In genomic region chr20:6665621-6666345, GRCh38 we compare ENCODE assay signal across 17 cellular contexts.
A peak's percentile ranks its signal among the peaks of the same experiment; 100 is the strongest.
DNase-seq lines count a peak whose midpoint lies in the region; ATAC-seq and TF ChIP-seq lines count a peak whose summit lies in the region.
"Had no signal": no experiment of that assay in that cellular context is flagged by ENCODE, and none has a peak within 500 bp of the region (broad histone marks: within the 10 kb centered on the region; RNA-seq: fewer than 3 reads in every experiment).

No MANE protein-coding gene starts in this region.

- peak overlapping the region; percentile 55 for H2AFZ ChIP-seq in parathyroid adenoma

- H3K4me2 ChIP-seq in parathyroid adenoma (ENCODE audit: low read length), result no peak overlapping the region

- TF ChIP-seq CTCF in parathyroid adenoma (IDR thresholded peaks at IDR 0.05) (no peak), gastroesophageal sphincter (IDR thresholded peaks at IDR 0.05) (no peak)

- H3K36me3 ChIP-seq in parathyroid adenoma (ENCODE audit: control insufficient read depth, insufficient read depth, low read length), result no peaks in the 10 kb centered on the region
- H3K36me3 ChIP-seq in gastroesophageal sphincter, result no peaks in the 10 kb centered on the region
- H3K36me3 ChIP-seq: HAP-1 had no signal

- H3K27me3 ChIP-seq in parathyroid adenoma (ENCODE audit: control insufficient read depth, insufficient read depth, low read length), result no peaks in the 10 kb centered on the region
- H3K27me3 ChIP-seq in gastroesophageal sphincter, result no peaks in the 10 kb centered on the region

- no peaks in the 10 kb centered on the region for H3K4me1 ChIP-seq in parathyroid adenoma
- no peaks in the 10 kb centered on the region for H3K4me1 ChIP-seq in gastroesophageal sphincter
- H3K4me1 ChIP-seq: HAP-1 had no signal

- H3K79me2 ChIP-seq in parathyroid adenoma, result no peaks in the 10 kb centered on the region

- no peak for TF ChIP-seq POLR2A in gastroesophageal sphincter (IDR thresholded peaks at IDR 0.05)

- peak; percentile 25 for DNase-seq in DMS79 (lab: John Stamatoyannopoulos, UW)
- peak; percentile 61 for DNase-seq in M059J (ENCODE audit: low read depth)
- peak; percentile 2 for DNase-seq in fibroblast of gingiva (ENCODE audit: low read depth)
- DNase-seq in GM03348 (ENCODE audit: low spot score), result no peak
- DNase-seq: activated CD4-positive, alpha-beta T cell treated with anti-CD3 and anti-CD28 coated beads for 36 hours; activated naive CD4-positive, alpha-beta T cell treated with anti-CD3 and anti-CD28 coated beads, Interleukin-2, amount 10 ng/mL, durations not matched to agents 7 days and 5 days; dermis blood vessel endothelial cell; left ventricle myocardium superior; MM.1S; naive thymus-derived CD8-positive, alpha-beta T cell; NCI-H2081 had no signal

- H3K27ac ChIP-seq in parathyroid adenoma, result peak overlapping the region; percentile 47
- H3K27ac ChIP-seq in gastroesophageal sphincter, result no peak overlapping the region

- no peak for TF ChIP-seq EP300 in gastroesophageal sphincter (IDR thresholded peaks at IDR 0.05)

- no peak overlapping the region for H3K4me3 ChIP-seq in parathyroid adenoma (ENCODE audit: low read depth, low read length)
- H3K4me3 ChIP-seq in gastroesophageal sphincter, result no peak overlapping the region
- H3K4me3 ChIP-seq: GM12878, HAP-1 had no signal

- ATAC-seq in gastroesophageal sphincter (no peak), HG02610 (IDR thresholded peaks at IDR 0.05; ENCODE audit: unreplicated experiment) (no peak)
- ATAC-seq: activated CD4-positive, alpha-beta T cell treated with anti-CD3 and anti-CD28 coated beads for 36 hours; GM12878; left ventricle myocardium superior; naive thymus-derived CD8-positive, alpha-beta T cell; Right ventricle myocardium inferior had no signal

- WGBS in gastroesophageal sphincter (ENCODE audit: low coverage in 1 of 2), 2 donors, result 42 to 53% methylated on average over 4 to 5 of the region's 5 CpGs

- H3K9me3 ChIP-seq in parathyroid adenoma (ENCODE audit: control insufficient read depth, low read length), result no peaks in the 10 kb centered on the region
- peaks cover 0 to 13% (median 0%) of the 10 kb centered on the region in 3 donors for H3K9me3 ChIP-seq in gastroesophageal sphincter
- H3K9me3 ChIP-seq: HAP-1 had no signal

- no peak overlapping the region for H3K9ac ChIP-seq in parathyroid adenoma
